Comparison of ENCODE assay signal across 22 cellular contexts in genomic region chr11:129722529-129722928, GRCh38.
"Had no signal": no experiment of that assay in that cellular context is flagged by ENCODE, and none has a peak within 500 bp of the region (broad histone marks: within the 10 kb centered on the region; RNA-seq: fewer than 3 reads in every experiment).

No MANE protein-coding gene starts in this region.

- H3K27ac ChIP-seq: esophagus squamous epithelium, gastroesophageal sphincter, left ventricle myocardium inferior, lower lobe of right lung, right atrium auricular region, sigmoid colon, skin epidermis, testis, tibial nerve, upper lobe of right lung, vagina had no signal

- H3K36me3 ChIP-seq: esophagus squamous epithelium, gastroesophageal sphincter, left ventricle myocardium inferior, lower lobe of right lung, right atrium auricular region, sigmoid colon, tibial nerve, upper lobe of right lung, vagina had no signal

- H3K27me3 ChIP-seq: esophagus squamous epithelium, right atrium auricular region, sigmoid colon, testis, tibial nerve, upper lobe of right lung, vagina had no signal

- DNase-seq: effector memory CD8-positive, alpha-beta T cell; esophagus squamous epithelium; foreskin fibroblast; glutamatergic neuron; immature natural killer cell; left cardiac atrium; left ventricle myocardium inferior; lower lobe of right lung; naive thymus-derived CD8-positive, alpha-beta T cell; posterior cingulate gyrus; sigmoid colon; stimulated activated CD4-positive, alpha-beta T cell treated with anti-CD3 and anti-CD28 coated beads, Interleukin-2, amount 100 ng/mL, for 24 hours; stimulated activated CD4-positive, alpha-beta T cell treated with anti-CD3 and anti-CD28 coated beads, Interleukin-4, amount 100 ng/mL, for 4 hours; stimulated activated naive B cell treated with anti-CD40 and anti-IgM and Interleukin-4, amounts not matched to agents 10 μg/mL and 1 μg/mL and 100 μg/mL, for 72 hours; stimulated activated naive CD8-positive, alpha-beta T cell treated with anti-CD3 and anti-CD28 coated beads, Interleukin-15, amount 100 ng/mL, for 72 hours; testis; upper lobe of right lung had no signal

- ATAC-seq: effector memory CD8-positive, alpha-beta T cell; gastroesophageal sphincter; left cardiac atrium; naive thymus-derived CD8-positive, alpha-beta T cell; stimulated activated naive B cell treated with anti-CD40 and anti-IgM and Interleukin-4, amounts not matched to agents 10 μg/mL and 1 μg/mL and 100 μg/mL, for 72 hours had no signal

- H3K9me3 ChIP-seq: esophagus squamous epithelium, gastroesophageal sphincter, left ventricle myocardium inferior, lower lobe of right lung, right atrium auricular region, sigmoid colon, testis, tibial nerve, upper lobe of right lung, vagina had no signal

- H3K4me1 ChIP-seq: gastroesophageal sphincter, left ventricle myocardium inferior, lower lobe of right lung, right atrium auricular region, sigmoid colon, testis, tibial nerve, upper lobe of right lung, vagina had no signal

- H3K4me3 ChIP-seq: esophagus squamous epithelium, gastroesophageal sphincter, left ventricle myocardium inferior, lower lobe of right lung, right atrium auricular region, sigmoid colon, skin epidermis, testis, tibial nerve, upper lobe of right lung, vagina had no signal
